Comparison of ENCODE assay signal across 8 cellular contexts in genomic region chr6:118708736-118709135, GRCh38. TPM values are rescaled to one million over a fixed set of nuclear protein-coding genes. Genes with fewer than 3 reads are reported as not detected.
DNase-seq lines count a peak whose midpoint lies in the region; ATAC-seq and TF ChIP-seq lines count a peak whose summit lies in the region.

No MANE protein-coding gene starts in this region.

- no peaks in the 10 kb centered on the region for H3K9me2 ChIP-seq in DOHH2 (replicated peaks; ENCODE audit: control insufficient read depth, low read length)

- H3F3A ChIP-seq in DOHH2 (ENCODE audit: control insufficient read depth, insufficient read depth) = no peaks in the 10 kb centered on the region

- no peaks in the 10 kb centered on the region for H3K9me3 ChIP-seq in DOHH2 (ENCODE audit: control insufficient read depth, insufficient read depth, low read length)
- no peaks in the 10 kb centered on the region for H3K9me3 ChIP-seq in mononuclear cell (ENCODE audit: low read depth, low read length)

- in situ Hi-C loops in astrocyte of the cerebellum (cut with HindIII; ENCODE audit: low sequenced_read_pairs) = no loop called here
- in situ Hi-C loops in G401 (cut with HindIII; ENCODE audit: low sequenced_read_pairs) = no loop called here

- TF ChIP-seq CTCF in DOHH2 (IDR thresholded peaks at IDR 0.05; ENCODE audit: low read depth, low read length, poor library complexity, severe bottlenecking) (no peak), astrocyte of the cerebellum (IDR thresholded peaks at IDR 0.05; ENCODE audit: low read depth, low read length, missing control alignments) (no peak)

- H3K4me3 ChIP-seq in DOHH2 (ENCODE audit: low read length) (peak overlapping the region; percentile 94), astrocyte of the cerebellum (ENCODE audit: low read depth, low read length) (peak overlapping the region; percentile 52), mononuclear cell (ENCODE audit: low read length) (peak overlapping the region; percentile 74)

- H3K27me3 ChIP-seq in DOHH2 (ENCODE audit: control insufficient read depth, low read length) = no peaks in the 10 kb centered on the region
- no peaks in the 10 kb centered on the region for H3K27me3 ChIP-seq in mononuclear cell (ENCODE audit: insufficient read depth, low read length)

- H3K4me1 ChIP-seq in DOHH2 (ENCODE audit: control insufficient read depth, low read length) (peaks cover 59% of the 10 kb centered on the region), mononuclear cell (ENCODE audit: insufficient read depth, low read length) (peaks cover 72% of the 10 kb centered on the region)

- peak; percentile 2 for ATAC-seq in HG02885 (IDR thresholded peaks at IDR 0.05; ENCODE audit: poor library complexity, unreplicated experiment)
- no peak for ATAC-seq in esophagus mucosa

- H3K79me2 ChIP-seq in DOHH2 (ENCODE audit: control insufficient read depth, low read length) = peaks cover 30% of the 10 kb centered on the region

- peak overlapping the region; percentile 96 for H3K4me2 ChIP-seq in DOHH2 (ENCODE audit: low read length)

- peaks cover 4% of the 10 kb centered on the region; the same call in 1 of the 2 replicates for H3K36me3 ChIP-seq in DOHH2 (ENCODE audit: control insufficient read depth, low read length)

- no peak for DNase-seq in astrocyte of the cerebellum (ENCODE audit: low read depth)
- no peak for DNase-seq in medulla oblongata (ENCODE audit: extremely low spot score)
- DNase-seq in G401 (ENCODE audit: low spot score) = no peak
- no peak for DNase-seq in epidermal melanocyte (ENCODE audit: insufficient read length, low spot score)

- peak overlapping the region; percentile 74 for H3K27ac ChIP-seq in DOHH2 (ENCODE audit: low read depth, low read length)

- no peaks in the 10 kb centered on the region for H4K20me1 ChIP-seq in DOHH2 (ENCODE audit: control insufficient read depth, insufficient read depth, low read depth, low read length)

RNA-seq across cellular contexts. Expression of gene CEP85L, which starts 57.3 kb away (rescaled TPM):
- 75.5 TPM for total RNA-seq in mononuclear cell
- 2.3 TPM for total RNA-seq in esophagus mucosa
- 0.88 and 0.92 TPM in 2 replicates for total RNA-seq in G401 (2014; rRNA removed; shearing (Covaris generic))

Comparison
In these comparisons a context has a peak if more than half of its experiments do, and no peak if none do; other contexts are left out.
1. RNA of gene CEP85L, which starts 57.3 kb away (total RNA-seq): 75.5 TPM in mononuclear cell (single experiment); 2.3 TPM in esophagus mucosa (single experiment) and 0.88 to 0.92 TPM in G401; every median in the first group is over 10 times any median in the second.
2. Peak in every context shown above with its lines, with median percentiles within 50 percentile points of each other: H3K4me3 ChIP-seq.